21 cellular contexts compared by ENCODE assay signal in genomic region chr3:157333551-157333991, GRCh38.
DNase-seq lines count a peak whose midpoint lies in the region; ATAC-seq and TF ChIP-seq lines count a peak whose summit lies in the region.
"Had no signal": no experiment of that assay in that cellular context is flagged by ENCODE, and none has a peak within 500 bp of the region (broad histone marks: within the 10 kb centered on the region; RNA-seq: fewer than 3 reads in every experiment).

No MANE protein-coding gene starts in this region.

- H3K36me3 ChIP-seq in SK-N-MC (ENCODE audit: insufficient read depth, low read length) (no peaks in the 10 kb centered on the region), fibroblast of lung (ENCODE audit: control insufficient read depth, insufficient read depth, low read length) (no peaks in the 10 kb centered on the region)

- TF ChIP-seq CTCF in fibroblast of lung (conservative IDR thresholded peaks at IDR 0.05 in 1 of 2, IDR thresholded peaks at IDR 0.05 in 1 of 2; ENCODE audit: low read depth in 1 of 2, low read length in 2 of 2), result no peak

- no peak overlapping the region for H2AFZ ChIP-seq in fibroblast of lung (ENCODE audit: low read length)

- H3K27ac ChIP-seq in SK-N-MC (peak overlapping the region; percentile 3; the same call in 1 of the 2 replicates), fibroblast of lung (ENCODE audit: insufficient read depth, low read length) (no peak overlapping the region)
- H3K27ac ChIP-seq: testis had no signal

- H3K9me3 ChIP-seq in SK-N-MC (ENCODE audit: low read depth, low read length) (no peaks in the 10 kb centered on the region), fibroblast of lung (ENCODE audit: control insufficient read depth, insufficient read depth, low read depth, low read length) (no peaks in the 10 kb centered on the region)
- H3K9me3 ChIP-seq: testis had no signal

- no peaks in the 10 kb centered on the region for H4K20me1 ChIP-seq in fibroblast of lung (ENCODE audit: control insufficient read depth, extremely low read depth, insufficient read depth, low read length)

- H3K4me3 ChIP-seq in SK-N-MC, result peak overlapping the region; percentile 4; the same call in 1 of the 2 replicates
- no peak overlapping the region for H3K4me3 ChIP-seq in fibroblast of lung (replicated peaks in 1 of 4; ENCODE audit: control extremely low read depth in 1 of 4, insufficient read depth in 1 of 4, low read depth in 3 of 4, low read length in 4 of 4)
- H3K4me3 ChIP-seq: K562, testis had no signal

- peak overlapping the region; percentile 5 for H3K4me2 ChIP-seq in fibroblast of lung (ENCODE audit: extremely low read depth, insufficient read depth, low read length)

- DNase-seq in GM04503 (ENCODE audit: low read depth) (peak; percentile 73), SK-N-MC (ENCODE audit: low read depth, low spot score) (no peak), fibroblast of lung (ENCODE audit: low read depth in 2 of 2) (peak; percentile 81 to 82), mucosa of gallbladder (ENCODE audit: low spot score) (no peak), C1 segment of cervical spinal cord (lab: John Stamatoyannopoulos, UW) (no peak), NK-92 (lab: John Stamatoyannopoulos, UW; ENCODE audit: unreplicated experiment) (no peak)
- DNase-seq: activated CD8-positive, alpha-beta memory T cell treated with anti-CD3 and anti-CD28 coated beads for 24 hours; activated naive CD8-positive, alpha-beta T cell treated with anti-CD3 and anti-CD28 coated beads, Interleukin-2, amount 10 ng/mL, durations not matched to agents 7 days and 5 days; CD4-positive, CD25-positive, alpha-beta regulatory T cell; central memory CD4-positive, alpha-beta T cell; effector CD8-positive, alpha-beta T cell; left colon; NCI-H2029; NCI-H510A; nephron progenitor cell; SHP77; stimulated activated CD4-positive, alpha-beta T cell treated with anti-CD3 and anti-CD28 coated beads, Interleukin-12 subunit alpha, Interleukin-12 subunit beta, amount 100 ng/mL, for 4 hours; testis had no signal

- ATAC-seq in GM18519 (IDR thresholded peaks at IDR 0.05; ENCODE audit: low FRiP score, unreplicated experiment), result no peak
- ATAC-seq: activated CD4-positive, CD25-positive, alpha-beta regulatory T cell treated with anti-CD3 and anti-CD28 coated beads, Interleukin-2, amount 50 U/mL, for 24 hours; K562; left colon had no signal

- peaks cover 19% of the 10 kb centered on the region for H3K4me1 ChIP-seq in fibroblast of lung (ENCODE audit: control insufficient read depth, extremely low read depth, insufficient read depth, low read length)
- H3K4me1 ChIP-seq: testis had no signal

- H3K9ac ChIP-seq in SK-N-MC (ENCODE audit: insufficient read length) (no peak overlapping the region), fibroblast of lung (ENCODE audit: insufficient read depth, low read length) (no peak overlapping the region)

- H3K79me2 ChIP-seq in fibroblast of lung (ENCODE audit: control insufficient read depth, insufficient read depth, low read length), result no peaks in the 10 kb centered on the region

- no peaks in the 10 kb centered on the region for H3K27me3 ChIP-seq in fibroblast of lung (ENCODE audit: control insufficient read depth, insufficient read depth, low read length)
- H3K27me3 ChIP-seq: testis had no signal

Comparison
In these comparisons a context has a peak if more than half of its experiments do, and no peak if none do; other contexts are left out.
1. DNase-seq: peak in GM04503 (single experiment) and fibroblast of lung (2 of 2); none in SK-N-MC (single experiment), mucosa of gallbladder (single experiment), C1 segment of cervical spinal cord (0 of 14) and NK-92 (single experiment).